Comparison of ENCODE assay signal across 1 cellular context in the genomic region with DNA sequence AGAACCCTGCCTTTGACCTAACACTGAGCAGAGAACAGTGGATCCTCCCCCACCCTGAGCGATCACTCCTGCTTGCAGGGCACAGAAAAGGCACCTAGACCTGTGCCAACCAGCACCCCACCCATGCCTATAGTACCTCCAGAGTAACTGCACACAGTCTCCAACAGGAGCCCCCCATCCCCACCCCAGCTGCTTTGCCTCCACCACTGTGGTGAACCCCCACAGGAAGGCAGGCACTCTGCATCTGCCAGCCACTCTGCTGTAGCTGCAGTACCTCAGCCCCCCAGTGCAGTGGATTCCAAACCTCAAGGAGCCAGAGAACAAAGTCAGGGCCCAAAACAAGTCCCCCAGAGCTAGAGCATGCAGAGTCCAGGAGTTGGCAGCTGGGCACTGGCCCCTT.
TF ChIP-seq lines count a peak whose summit lies in the region.

No MANE protein-coding gene starts in this region.

TF ChIP-seq in K562, 482 proteins besides CTCF, POLR2A, EP300 and RAD21 (continued from another document):
- TF ChIP-seq, protein P1, sequence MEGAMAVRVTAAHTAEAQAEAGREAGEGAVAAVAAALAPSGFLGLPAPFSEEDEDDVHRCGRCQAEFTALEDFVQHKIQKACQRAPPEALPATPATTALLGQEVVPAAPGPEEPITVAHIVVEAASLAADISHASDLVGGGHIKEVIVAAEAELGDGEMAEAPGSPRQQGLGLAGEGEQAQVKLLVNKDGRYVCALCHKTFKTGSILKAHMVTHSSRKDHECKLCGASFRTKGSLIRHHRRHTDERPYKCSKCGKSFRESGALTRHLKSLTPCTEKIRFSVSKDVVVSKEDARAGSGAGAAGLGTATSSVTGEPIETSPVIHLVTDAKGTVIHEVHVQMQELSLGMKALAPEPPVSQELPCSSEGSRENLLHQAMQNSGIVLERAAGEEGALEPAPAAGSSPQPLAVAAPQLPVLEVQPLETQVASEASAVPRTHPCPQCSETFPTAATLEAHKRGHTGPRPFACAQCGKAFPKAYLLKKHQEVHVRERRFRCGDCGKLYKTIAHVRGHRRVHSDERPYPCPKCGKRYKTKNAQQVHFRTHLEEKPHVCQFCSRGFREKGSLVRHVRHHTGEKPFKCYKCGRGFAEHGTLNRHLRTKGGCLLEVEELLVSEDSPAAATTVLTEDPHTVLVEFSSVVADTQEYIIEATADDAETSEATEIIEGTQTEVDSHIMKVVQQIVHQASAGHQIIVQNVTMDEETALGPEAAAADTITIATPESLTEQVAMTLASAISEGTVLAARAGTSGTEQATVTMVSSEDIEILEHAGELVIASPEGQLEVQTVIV (CRISPR knock-in tag; IDR thresholded peaks at IDR 0.05; ENCODE audit: borderline replicate concordance), result no peak
- no peak for TF ChIP-seq ZNF224 (CRISPR knock-in tag; IDR thresholded peaks at IDR 0.05)
- no peak for TF ChIP-seq SIN3B (IDR thresholded peaks at IDR 0.05; ENCODE audit: low read depth)
- TF ChIP-seq RNF2 (IDR thresholded peaks at IDR 0.05), result no peak
- TF ChIP-seq, protein P2, sequence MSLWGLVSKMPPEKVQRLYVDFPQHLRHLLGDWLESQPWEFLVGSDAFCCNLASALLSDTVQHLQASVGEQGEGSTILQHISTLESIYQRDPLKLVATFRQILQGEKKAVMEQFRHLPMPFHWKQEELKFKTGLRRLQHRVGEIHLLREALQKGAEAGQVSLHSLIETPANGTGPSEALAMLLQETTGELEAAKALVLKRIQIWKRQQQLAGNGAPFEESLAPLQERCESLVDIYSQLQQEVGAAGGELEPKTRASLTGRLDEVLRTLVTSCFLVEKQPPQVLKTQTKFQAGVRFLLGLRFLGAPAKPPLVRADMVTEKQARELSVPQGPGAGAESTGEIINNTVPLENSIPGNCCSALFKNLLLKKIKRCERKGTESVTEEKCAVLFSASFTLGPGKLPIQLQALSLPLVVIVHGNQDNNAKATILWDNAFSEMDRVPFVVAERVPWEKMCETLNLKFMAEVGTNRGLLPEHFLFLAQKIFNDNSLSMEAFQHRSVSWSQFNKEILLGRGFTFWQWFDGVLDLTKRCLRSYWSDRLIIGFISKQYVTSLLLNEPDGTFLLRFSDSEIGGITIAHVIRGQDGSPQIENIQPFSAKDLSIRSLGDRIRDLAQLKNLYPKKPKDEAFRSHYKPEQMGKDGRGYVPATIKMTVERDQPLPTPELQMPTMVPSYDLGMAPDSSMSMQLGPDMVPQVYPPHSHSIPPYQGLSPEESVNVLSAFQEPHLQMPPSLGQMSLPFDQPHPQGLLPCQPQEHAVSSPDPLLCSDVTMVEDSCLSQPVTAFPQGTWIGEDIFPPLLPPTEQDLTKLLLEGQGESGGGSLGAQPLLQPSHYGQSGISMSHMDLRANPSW (CRISPR knock-in tag; IDR thresholded peaks at IDR 0.05), result no peak
- TF ChIP-seq, protein P3, sequence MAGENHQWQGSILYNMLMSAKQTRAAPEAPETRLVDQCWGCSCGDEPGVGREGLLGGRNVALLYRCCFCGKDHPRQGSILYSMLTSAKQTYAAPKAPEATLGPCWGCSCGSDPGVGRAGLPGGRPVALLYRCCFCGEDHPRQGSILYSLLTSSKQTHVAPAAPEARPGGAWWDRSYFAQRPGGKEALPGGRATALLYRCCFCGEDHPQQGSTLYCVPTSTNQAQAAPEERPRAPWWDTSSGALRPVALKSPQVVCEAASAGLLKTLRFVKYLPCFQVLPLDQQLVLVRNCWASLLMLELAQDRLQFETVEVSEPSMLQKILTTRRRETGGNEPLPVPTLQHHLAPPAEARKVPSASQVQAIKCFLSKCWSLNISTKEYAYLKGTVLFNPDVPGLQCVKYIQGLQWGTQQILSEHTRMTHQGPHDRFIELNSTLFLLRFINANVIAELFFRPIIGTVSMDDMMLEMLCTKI (IDR thresholded peaks at IDR 0.05; ENCODE audit: partially characterized antibody), result no peak
